Comparison of ENCODE assay signal across 8 cellular contexts in genomic region chr1:2091611-2092604, GRCh38. TPM values are rescaled to one million over a fixed set of nuclear protein-coding genes. Genes with fewer than 3 reads are reported as not detected.
A peak's percentile ranks its signal among the peaks of the same experiment; 100 is the strongest.
DNase-seq lines count a peak whose midpoint lies in the region; ATAC-seq and TF ChIP-seq lines count a peak whose summit lies in the region.

No MANE protein-coding gene starts in this region.

- peaks cover 8% of the 10 kb centered on the region for H3K9me3 ChIP-seq in RWPE2 (ENCODE audit: severe bottlenecking)

- H3K4me1 Mint-ChIP-seq in activated T-helper 2 cell treated with anti-CD3 and anti-CD28 coated beads, Interferon-gamma antibody, Interleukin-2, Interleukin-4, amounts not matched to agents 10 μg/mL and 5 μg/mL and 100 μg/mL, durations not matched to agents 14 hours and 24 hours and 36 hours (ENCODE audit: low read depth) = no peaks in the 10 kb centered on the region

- peak; percentile 9 for TF ChIP-seq CTCF in RWPE2 (IDR thresholded peaks at IDR 0.05; ENCODE audit: poor library complexity, severe bottlenecking)

- H3K27me3 Mint-ChIP-seq in activated T-helper 2 cell treated with anti-CD3 and anti-CD28 coated beads, Interferon-gamma antibody, Interleukin-2, Interleukin-4, amounts not matched to agents 10 μg/mL and 5 μg/mL and 100 μg/mL, durations not matched to agents 14 hours and 24 hours and 36 hours (ENCODE audit: low read depth) = no peaks in the 10 kb centered on the region

- H3K27ac Mint-ChIP-seq in activated T-helper 2 cell treated with anti-CD3 and anti-CD28 coated beads, Interferon-gamma antibody, Interleukin-2, Interleukin-4, amounts not matched to agents 10 μg/mL and 5 μg/mL and 100 μg/mL, durations not matched to agents 14 hours and 24 hours and 36 hours = no peak overlapping the region

- H3K27me3 ChIP-seq in RWPE2 (ENCODE audit: insufficient read depth, poor library complexity, severe bottlenecking) = no peaks in the 10 kb centered on the region

- H3K4me1 ChIP-seq in RWPE2 (ENCODE audit: insufficient read depth, poor library complexity, severe bottlenecking) = no peaks in the 10 kb centered on the region

- H3K9me3 Mint-ChIP-seq in activated T-helper 2 cell treated with anti-CD3 and anti-CD28 coated beads, Interferon-gamma antibody, Interleukin-2, Interleukin-4, amounts not matched to agents 10 μg/mL and 5 μg/mL and 100 μg/mL, durations not matched to agents 14 hours and 24 hours and 36 hours = no peaks in the 10 kb centered on the region

- H3K4me3 Mint-ChIP-seq in activated T-helper 2 cell treated with anti-CD3 and anti-CD28 coated beads, Interferon-gamma antibody, Interleukin-2, Interleukin-4, amounts not matched to agents 10 μg/mL and 5 μg/mL and 100 μg/mL, durations not matched to agents 14 hours and 24 hours and 36 hours (ENCODE audit: low read depth) = no peak overlapping the region

- peak; percentile 32 for DNase-seq in EL
- no peak for DNase-seq in RWPE2 (ENCODE audit: low spot score)
- DNase-seq in astrocyte of the hippocampus (ENCODE audit: low read depth, low spot score) = peak; percentile 69
- DNase-seq in left kidney (ENCODE audit: low read depth, low spot score) = peak; percentile 62
- peak; percentile 40 for DNase-seq in stimulated activated CD8-positive, alpha-beta memory T cell treated with anti-CD3 and anti-CD28 coated beads, Interleukin-4, amount 100 ng/mL, for 24 hours (ENCODE audit: low read depth)
- no peak for DNase-seq in activated T-helper 2 cell treated with anti-CD3 and anti-CD28 coated beads, Interferon-gamma antibody, Interleukin-2, Interleukin-4, amounts not matched to agents 10 μg/mL and 5 μg/mL and 100 μg/mL, durations not matched to agents 14 hours and 24 hours and 36 hours (ENCODE audit: low spot score)
- no peak for DNase-seq in AML-193 (lab: John Stamatoyannopoulos, UW)

- ATAC-seq in RWPE2 (ENCODE audit: low read depth) = no peak
- ATAC-seq in GM21825 (IDR thresholded peaks at IDR 0.05; ENCODE audit: unreplicated experiment) = no peak

- H3K36me3 Mint-ChIP-seq in activated T-helper 2 cell treated with anti-CD3 and anti-CD28 coated beads, Interferon-gamma antibody, Interleukin-2, Interleukin-4, amounts not matched to agents 10 μg/mL and 5 μg/mL and 100 μg/mL, durations not matched to agents 14 hours and 24 hours and 36 hours (ENCODE audit: low read depth) = no peaks in the 10 kb centered on the region

- peaks cover 7% of the 10 kb centered on the region; the same call in 1 of the 2 replicates for H3K36me3 ChIP-seq in RWPE2 (ENCODE audit: low read depth)

- H3K4me3 ChIP-seq in RWPE2 (ENCODE audit: severe bottlenecking) = no peak overlapping the region

- H3K27ac ChIP-seq in RWPE2 (ENCODE audit: poor library complexity, severe bottlenecking) = no peak overlapping the region

- intact Hi-C loops in activated T-helper 2 cell treated with anti-CD3 and anti-CD28 coated beads, Interferon-gamma antibody, Interleukin-2, Interleukin-4, amounts not matched to agents 10 μg/mL and 5 μg/mL and 100 μg/mL, durations not matched to agents 14 hours and 24 hours and 36 hours (cut with micrococcal nuclease) = no loop called here

RNA-seq across cellular contexts. Expression of gene PRKCZ, which starts 41.7 kb away (rescaled TPM):
- total RNA-seq in activated T-helper 2 cell treated with anti-CD3 and anti-CD28 coated beads, Interferon-gamma antibody, Interleukin-2, Interleukin-4, amounts not matched to agents 10 μg/mL and 5 μg/mL and 100 μg/mL, durations not matched to agents 14 hours and 24 hours and 36 hours = 3.6 and 4.5 TPM in 2 replicates

Comparison
In these comparisons a context has a peak if more than half of its experiments do, and no peak if none do; other contexts are left out.
1. DNase-seq: peak in EL (single experiment), astrocyte of the hippocampus (single experiment), left kidney (single experiment) and stimulated activated CD8-positive, alpha-beta memory T cell treated with anti-CD3 and anti-CD28 coated beads, Interleukin-4, amount 100 ng/mL, for 24 hours (single experiment); none in RWPE2 (single experiment), activated T-helper 2 cell treated with anti-CD3 and anti-CD28 coated beads, Interferon-gamma antibody, Interleukin-2, Interleukin-4, amounts not matched to agents 10 μg/mL and 5 μg/mL and 100 μg/mL, durations not matched to agents 14 hours and 24 hours and 36 hours (single experiment) and AML-193 (0 of 2).